Comparison of ENCODE assay signal across 26 cellular contexts in genomic region chr14:93126124-93126523, GRCh38.
"Had no signal": no experiment of that assay in that cellular context is flagged by ENCODE, and none has a peak within 500 bp of the region (broad histone marks: within the 10 kb centered on the region; RNA-seq: fewer than 3 reads in every experiment).

No MANE protein-coding gene starts in this region.

- DNase-seq: glutamatergic neuron; heart left ventricle; islet precursor cell; left ventricle myocardium inferior; midbrain; mucosa of descending colon; naive thymus-derived CD4-positive, alpha-beta T cell; nephron progenitor cell; ovary; retina; right cardiac atrium; sigmoid colon; small intestine; spleen; stimulated activated CD4-positive, alpha-beta T cell treated with anti-CD3 and anti-CD28 coated beads, Interleukin-4, amount 100 ng/mL, for 24 hours; stimulated activated naive CD4-positive, alpha-beta T cell; tibial artery had no signal

- H3K9me3 ChIP-seq: heart left ventricle, left ventricle myocardium inferior, mucosa of descending colon, ovary, sigmoid colon, spleen, suprapubic skin, thoracic aorta, tibial artery had no signal

- H3K36me3 Mint-ChIP-seq: memory B cell; naive thymus-derived CD4-positive, alpha-beta T cell; neural progenitor cell; stimulated activated effector memory CD8-positive, alpha-beta T cell treated with anti-CD3 and anti-CD28 coated beads, Interleukin-12 subunit alpha, Interleukin-12 subunit beta, amount 100 ng/mL, for 72 hours; type B pancreatic cell had no signal

- H3K4me3 ChIP-seq: heart left ventricle, hepatocyte, left ventricle myocardium inferior, mucosa of descending colon, neural progenitor cell, ovary, sigmoid colon, spleen, suprapubic skin, thoracic aorta, tibial artery had no signal

- H3K9me3 Mint-ChIP-seq: memory B cell; naive thymus-derived CD4-positive, alpha-beta T cell; nephron progenitor cell; neural progenitor cell; stimulated activated effector memory CD8-positive, alpha-beta T cell treated with anti-CD3 and anti-CD28 coated beads, Interleukin-12 subunit alpha, Interleukin-12 subunit beta, amount 100 ng/mL, for 72 hours; stimulated activated naive CD8-positive, alpha-beta T cell treated with anti-CD3 and anti-CD28 coated beads, Interleukin-15, Interleukin-2, amounts not matched to agents 100 ng/mL and 50 ng/mL, for 24 hours; type B pancreatic cell had no signal

- H3K4me1 ChIP-seq: neural progenitor cell, sigmoid colon, suprapubic skin had no signal

- H3K27ac ChIP-seq: heart left ventricle, hepatocyte, left ventricle myocardium inferior, neural progenitor cell, ovary, sigmoid colon, spleen, suprapubic skin, thoracic aorta, tibial artery had no signal

- H3K4me1 Mint-ChIP-seq: memory B cell; nephron progenitor cell; neural progenitor cell; stimulated activated effector memory CD8-positive, alpha-beta T cell treated with anti-CD3 and anti-CD28 coated beads, Interleukin-12 subunit alpha, Interleukin-12 subunit beta, amount 100 ng/mL, for 72 hours had no signal

- H3K27me3 Mint-ChIP-seq: stimulated activated naive CD8-positive, alpha-beta T cell treated with anti-CD3 and anti-CD28 coated beads, Interleukin-15, Interleukin-2, amounts not matched to agents 100 ng/mL and 50 ng/mL, for 24 hours; type B pancreatic cell had no signal

- H3K36me3 ChIP-seq: heart left ventricle, left ventricle myocardium inferior, neural progenitor cell, ovary, sigmoid colon, spleen, suprapubic skin, thoracic aorta, tibial artery had no signal

- ATAC-seq: heart left ventricle; mucosa of descending colon; naive thymus-derived CD4-positive, alpha-beta T cell; right cardiac atrium; stimulated activated effector memory CD8-positive, alpha-beta T cell treated with anti-CD3 and anti-CD28 coated beads, Interleukin-12 subunit alpha, Interleukin-12 subunit beta, amount 100 ng/mL, for 72 hours had no signal

- H3K4me3 Mint-ChIP-seq: memory B cell; naive thymus-derived CD4-positive, alpha-beta T cell; nephron progenitor cell; neural progenitor cell; stimulated activated effector memory CD8-positive, alpha-beta T cell treated with anti-CD3 and anti-CD28 coated beads, Interleukin-12 subunit alpha, Interleukin-12 subunit beta, amount 100 ng/mL, for 72 hours; stimulated activated naive CD8-positive, alpha-beta T cell treated with anti-CD3 and anti-CD28 coated beads, Interleukin-15, Interleukin-2, amounts not matched to agents 100 ng/mL and 50 ng/mL, for 24 hours; type B pancreatic cell had no signal

- H3K27ac Mint-ChIP-seq: memory B cell; naive thymus-derived CD4-positive, alpha-beta T cell; nephron progenitor cell; neural progenitor cell; progenitor cell of endocrine pancreas; stimulated activated effector memory CD8-positive, alpha-beta T cell treated with anti-CD3 and anti-CD28 coated beads, Interleukin-12 subunit alpha, Interleukin-12 subunit beta, amount 100 ng/mL, for 72 hours; stimulated activated naive CD8-positive, alpha-beta T cell treated with anti-CD3 and anti-CD28 coated beads, Interleukin-15, Interleukin-2, amounts not matched to agents 100 ng/mL and 50 ng/mL, for 24 hours; type B pancreatic cell had no signal

- H3K27me3 ChIP-seq: heart left ventricle, hepatocyte, neural progenitor cell, ovary, sigmoid colon, spleen, suprapubic skin, tibial artery had no signal
